ENCODE assay signal across 8 cellular contexts in the genomic region with DNA sequence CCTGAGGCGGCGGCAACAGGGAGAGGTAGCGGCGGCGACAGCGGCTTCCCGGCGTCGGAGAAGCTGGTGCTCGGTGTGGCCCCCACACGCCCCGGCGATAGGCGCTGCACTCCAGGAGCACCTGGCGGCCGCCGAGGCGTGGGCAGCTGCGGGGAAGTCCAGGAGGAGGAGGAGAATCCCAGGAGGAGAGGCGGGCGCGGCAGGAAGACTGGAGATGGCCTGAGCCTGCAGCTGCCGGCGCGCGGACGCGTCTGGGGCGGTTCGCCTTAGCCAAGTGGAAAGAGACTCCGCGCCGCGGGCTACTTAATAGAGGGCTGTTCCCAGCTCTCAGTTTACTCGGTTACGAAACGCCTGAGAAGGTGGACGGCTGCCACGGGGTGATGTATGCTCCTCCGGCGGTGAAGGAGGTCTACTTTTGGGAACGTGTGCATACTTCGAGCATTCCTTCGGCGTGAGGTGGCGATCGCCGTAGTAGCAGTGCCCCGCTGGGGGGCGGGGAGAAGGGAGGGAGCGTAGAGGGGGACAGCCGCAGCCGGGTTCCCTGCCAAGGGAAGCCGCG. TPM values are rescaled to one million over a fixed set of nuclear protein-coding genes. Genes with fewer than 3 reads are reported as not detected.
DNase-seq lines count a peak whose midpoint lies in the region; ATAC-seq and TF ChIP-seq lines count a peak whose summit lies in the region.

A gene (minus strand): TSS at position 278 of the 559 bp plus-strand sequence. CDS start 3,261 bp downstream, outside the sequence.

- H3K9me3 ChIP-seq in RWPE2 (ENCODE audit: severe bottlenecking): no peaks in the 10 kb centered on the region

- TF ChIP-seq CTCF in GM06990 (IDR thresholded peaks at IDR 0.05; ENCODE audit: insufficient read depth, low read length, poor library complexity, severe bottlenecking) (no peak), RWPE2 (IDR thresholded peaks at IDR 0.05; ENCODE audit: poor library complexity, severe bottlenecking) (no peak)

- ATAC-seq in RWPE2 (ENCODE audit: low read depth) (peak; percentile 68), left lobe of liver (peak; percentile 32), HG03521 (IDR thresholded peaks at IDR 0.05; ENCODE audit: unreplicated experiment) (no peak)

- H3K4me3 Mint-ChIP-seq in dendritic cell treated with granulocyte-macrophage colony-stimulating factor and Interleukin-4, amounts not matched to agents 40 ng/mL and 50 ng/mL, for 4 days: peak within 1 kb of the TSS; percentile 18

- H3K27me3 Mint-ChIP-seq in dendritic cell treated with granulocyte-macrophage colony-stimulating factor and Interleukin-4, amounts not matched to agents 40 ng/mL and 50 ng/mL, for 4 days: peaks cover 89% of the 10 kb centered on the region

- H3K36me3 ChIP-seq in GM06990 (ENCODE audit: control insufficient read depth, insufficient read depth, low read length): no peaks in the 10 kb centered on the region
- no peaks in the 10 kb centered on the region for H3K36me3 ChIP-seq in RWPE2 (ENCODE audit: low read depth)

- H3K36me3 Mint-ChIP-seq in dendritic cell treated with granulocyte-macrophage colony-stimulating factor and Interleukin-4, amounts not matched to agents 40 ng/mL and 50 ng/mL, for 4 days (ENCODE audit: low read depth): no peaks in the 10 kb centered on the region

- peaks cover 60% of the 10 kb centered on the region for H3K4me1 Mint-ChIP-seq in dendritic cell treated with granulocyte-macrophage colony-stimulating factor and Interleukin-4, amounts not matched to agents 40 ng/mL and 50 ng/mL, for 4 days (ENCODE audit: low read depth)

- H3K4me3 ChIP-seq in GM06990 (replicated peaks; ENCODE audit: low read depth, low read length) (no peak within 1 kb of the TSS), RWPE2 (ENCODE audit: severe bottlenecking) (peak within 1 kb of the TSS; percentile 59)

- H3K27ac ChIP-seq in RWPE2 (ENCODE audit: poor library complexity, severe bottlenecking): peak within 1 kb of the TSS; percentile 74

- no peak within 1 kb of the TSS for H3K27ac Mint-ChIP-seq in dendritic cell treated with granulocyte-macrophage colony-stimulating factor and Interleukin-4, amounts not matched to agents 40 ng/mL and 50 ng/mL, for 4 days

- no peaks in the 10 kb centered on the region for H3K9me3 Mint-ChIP-seq in dendritic cell treated with granulocyte-macrophage colony-stimulating factor and Interleukin-4, amounts not matched to agents 40 ng/mL and 50 ng/mL, for 4 days

- H3K4me1 ChIP-seq in RWPE2 (ENCODE audit: insufficient read depth, poor library complexity, severe bottlenecking): peaks cover 14% of the 10 kb centered on the region

- peak; percentile 74 for DNase-seq in A172 (ENCODE audit: low spot score)
- DNase-seq in GM06990 (ENCODE audit: extremely low read depth, insufficient read length): peak; percentile 32
- DNase-seq in RWPE2 (ENCODE audit: low spot score): peak; percentile 97
- DNase-seq in left lobe of liver (ENCODE audit: low spot score): no peak
- peak; percentile 10 for DNase-seq in stimulated activated naive CD4-positive, alpha-beta T cell treated with Interleukin-2 at 50 U/mL for 16 hours (lab: John Stamatoyannopoulos, UW)
- DNase-seq in RPMI8226: no peak

- intact Hi-C loops in dendritic cell treated with granulocyte-macrophage colony-stimulating factor and Interleukin-4, amounts not matched to agents 40 ng/mL and 50 ng/mL, for 4 days (cut with micrococcal nuclease): no loop called here

- H3K27me3 ChIP-seq in GM06990 (replicated peaks; ENCODE audit: control insufficient read depth, insufficient read depth, low read length) (peaks cover 4% of the 10 kb centered on the region), RWPE2 (ENCODE audit: insufficient read depth, poor library complexity, severe bottlenecking) (no peaks in the 10 kb centered on the region)

RNA-seq across cellular contexts. Expression of the gene that starts here (rescaled TPM):
- 9.0 and 11.1 TPM in 2 replicates for total RNA-seq in A172 (2014; rRNA removed; shearing (Covaris generic))
- 1.6 TPM for total RNA-seq in left lobe of liver

Comparison
In these comparisons a context has a peak if more than half of its experiments do, and no peak if none do; other contexts are left out.
1. DNase-seq: peak in A172 (single experiment), GM06990 (single experiment), RWPE2 (single experiment) and stimulated activated naive CD4-positive, alpha-beta T cell treated with Interleukin-2 at 50 U/mL for 16 hours (single experiment); none in left lobe of liver (single experiment) and RPMI8226 (single experiment).